ENCODE assay signal across 8 cellular contexts in the genomic region with DNA sequence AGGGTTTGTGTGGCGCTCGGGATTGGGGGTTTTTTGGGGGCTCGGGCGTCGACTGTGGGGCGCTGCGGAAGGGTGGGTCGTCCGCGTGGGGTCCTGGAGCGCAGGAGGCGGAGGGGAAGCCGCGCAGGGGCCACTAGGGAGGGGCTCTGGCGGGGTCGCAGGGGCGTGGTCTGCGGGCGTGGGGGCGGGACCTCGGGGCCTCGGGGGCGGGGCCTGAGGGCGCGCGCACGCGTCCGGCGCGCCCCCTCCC. TPM values are rescaled to one million over a fixed set of nuclear protein-coding genes. Genes with fewer than 3 reads are reported as not detected.
DNase-seq lines count a peak whose midpoint lies in the region; ATAC-seq and TF ChIP-seq lines count a peak whose summit lies in the region.
"Not testable (repeated sequence)": the region's sequence is repeated elsewhere in the genome, so short reads cannot be mapped to it uniquely, and the experiment has no call there.

A gene (plus strand): TSS at position 228 of the 250 bp plus-strand sequence. CDS start 45,754 bp downstream, outside the sequence.

- not testable (repeated sequence) for TF ChIP-seq CTCF in AG09309 (IDR thresholded peaks at IDR 0.05; ENCODE audit: control insufficient read depth, insufficient read depth, low read depth, low read length, missing control alignments)

- H3K4me1 Mint-ChIP-seq in effector memory CD8-positive, alpha-beta T cell (ENCODE audit: low read depth in 2 of 2): not testable (repeated sequence)

- H3K27me3 ChIP-seq in H7 (ENCODE audit: control insufficient read depth, insufficient read depth, low read length); iPS-20b (ENCODE audit: insufficient read depth, low read length): not testable (repeated sequence)

- not testable (repeated sequence) for H3K36me3 ChIP-seq in H7 (replicated peaks; ENCODE audit: control insufficient read depth, insufficient read depth, low read length); iPS-20b (ENCODE audit: insufficient read depth, low read depth, low read length)

- peak within 1 kb of the TSS; percentile 81 to 82 for H3K4me3 Mint-ChIP-seq in effector memory CD8-positive, alpha-beta T cell

- in situ Hi-C loops in SK-MEL-5 (cut with HindIII; ENCODE audit: low pct_unique_long_range_greater_than_20kb, low sequenced_read_pairs): not testable (repeated sequence)

- not testable (repeated sequence) for H3K27me3 Mint-ChIP-seq in effector memory CD8-positive, alpha-beta T cell

- not testable (repeated sequence) for ATAC-seq in effector memory CD8-positive, alpha-beta T cell (replicated peaks)

- peak within 1 kb of the TSS; percentile 79; the same call in 1 of the 2 replicates for H3K9ac ChIP-seq in iPS-20b (ENCODE audit: low read depth, low read length)

- peak within 1 kb of the TSS; percentile 17 for H3K27ac ChIP-seq in iPS-20b (ENCODE audit: low read length)

- H3K27ac Mint-ChIP-seq in effector memory CD8-positive, alpha-beta T cell: peak within 1 kb of the TSS; percentile 57 to 81

- H3K4me1 ChIP-seq in iPS-20b (ENCODE audit: insufficient read depth, low read length): not testable (repeated sequence)

- H3K36me3 Mint-ChIP-seq in effector memory CD8-positive, alpha-beta T cell (ENCODE audit: insufficient read depth): not testable (repeated sequence)

- not testable (repeated sequence) for H3K9me3 Mint-ChIP-seq in effector memory CD8-positive, alpha-beta T cell

- peak within 1 kb of the TSS; percentile 100 for H3K4me3 ChIP-seq in AG09309 (ENCODE audit: control insufficient read depth, low read depth, low read length)
- peak within 1 kb of the TSS; percentile 98 for H3K4me3 ChIP-seq in H7 (ENCODE audit: insufficient read depth, low read depth, low read length)
- peak within 1 kb of the TSS; percentile 97 for H3K4me3 ChIP-seq in iPS-20b (ENCODE audit: low read length)

- DNase-seq in AG09309 (ENCODE audit: low read depth); occipital lobe (lab: John Stamatoyannopoulos, UW): not testable (repeated sequence)
- DNase-seq in H7: peak; percentile 93
- peak; percentile 49 for DNase-seq in SK-MEL-5 (ENCODE audit: low read depth, low spot score)
- peak; percentile 46 for DNase-seq in activated T-helper 9 cell treated with anti-CD3 and anti-CD28 coated beads, Interleukin-2, amount 50 U/mL, for 16 hours (ENCODE audit: low read depth)
- peak in 1 of 3 experiments; percentile 49 for DNase-seq in effector memory CD8-positive, alpha-beta T cell
- peak; percentile 20 to 40 for DNase-seq in stimulated activated CD8-positive, alpha-beta memory T cell treated with anti-CD3 and anti-CD28 coated beads, Interleukin-15, amount 100 ng/mL, for 48 hours (ENCODE audit: low read depth in 2 of 2)

- H3K9me3 ChIP-seq in iPS-20b (ENCODE audit: insufficient read depth, low read depth, low read length): not testable (repeated sequence)

RNA-seq across cellular contexts. Expression of the gene that starts here (rescaled TPM):
- 23.7 and 30.3 TPM in 2 replicates for total RNA-seq in H7 (2014; rRNA removed; shearing (Covaris generic))
- total RNA-seq in SK-MEL-5 (2014; rRNA removed; shearing (Covaris generic)): 14.0 and 15.2 TPM in 2 replicates
- 30.3 and 30.7 TPM in 2 replicates for polyA plus RNA-seq in SK-MEL-5 (2015; cell fraction: cytosol; rRNA removed)
- 33.8 and 49.9 TPM in 2 replicates for polyA plus RNA-seq in SK-MEL-5 (2015; cell fraction: nucleus; rRNA removed)
- 53.5 TPM for total RNA-seq in occipital lobe
